In genomic region chr9:133349965-133350624, GRCh38 we compare ENCODE assay signal across 10 cellular contexts. TPM values are rescaled to one million over a fixed set of nuclear protein-coding genes. Genes with fewer than 3 reads are reported as not detected.
DNase-seq lines count a peak whose midpoint lies in the region; ATAC-seq and TF ChIP-seq lines count a peak whose summit lies in the region.
"Had no signal": no experiment of that assay in that cellular context is flagged by ENCODE, and none has a peak within 500 bp of the region (broad histone marks: within the 10 kb centered on the region; RNA-seq: fewer than 3 reads in every experiment).

No MANE protein-coding gene starts in this region.

- H3K4me3 ChIP-seq in SK-N-MC (peak overlapping the region; percentile 93), epithelial cell of esophagus (ENCODE audit: low read length) (peak overlapping the region; percentile 92), skeletal muscle tissue (ENCODE audit: low read length in 3 of 3) (no peak overlapping the region), heart left ventricle (peak overlapping the region in 1 of 12 donors; percentile 100)
- H3K4me3 ChIP-seq: ovary had no signal

- peak overlapping the region; percentile 98 for H3K4me3 Mint-ChIP-seq in activated T-cell treated with anti-CD3 and anti-CD28 coated beads, Interleukin-2, amount 50 U/mL, for 24 hours

- peaks cover 85% of the 10 kb centered on the region for H3K36me3 Mint-ChIP-seq in activated T-cell treated with anti-CD3 and anti-CD28 coated beads, Interleukin-2, amount 50 U/mL, for 24 hours (ENCODE audit: low read depth)

- ATAC-seq in heart left ventricle (no peak), GM18517 (IDR thresholded peaks at IDR 0.05; ENCODE audit: unreplicated experiment) (no peak), GM21737 (IDR thresholded peaks at IDR 0.05; ENCODE audit: unreplicated experiment) (no peak)

- TF ChIP-seq CTCF in epithelial cell of esophagus (IDR thresholded peaks at IDR 0.05; ENCODE audit: insufficient read depth, low read depth, low read length, missing control alignments) = no peak
- no peak for TF ChIP-seq CTCF in heart left ventricle (IDR thresholded peaks at IDR 0.05)

- peaks cover 64% of the 10 kb centered on the region for H3K4me1 Mint-ChIP-seq in activated T-cell treated with anti-CD3 and anti-CD28 coated beads, Interleukin-2, amount 50 U/mL, for 24 hours (ENCODE audit: low read depth)

- TF ChIP-seq POLR2A in heart left ventricle (IDR thresholded peaks at IDR 0.05) = no peak

- no peaks in the 10 kb centered on the region for H3K9me3 Mint-ChIP-seq in activated T-cell treated with anti-CD3 and anti-CD28 coated beads, Interleukin-2, amount 50 U/mL, for 24 hours

- H3K9me3 ChIP-seq in SK-N-MC (ENCODE audit: low read depth, low read length) = no peaks in the 10 kb centered on the region
- no peaks in the 10 kb centered on the region for H3K9me3 ChIP-seq in skeletal muscle tissue (ENCODE audit: control insufficient read depth in 3 of 3, low read length in 3 of 3)
- no peaks in the 10 kb centered on the region for H3K9me3 ChIP-seq in heart left ventricle
- H3K9me3 ChIP-seq: ovary had no signal

- H3K9ac ChIP-seq in SK-N-MC (ENCODE audit: insufficient read length) (peak overlapping the region; percentile 98), skeletal muscle tissue (ENCODE audit: low read depth in 1 of 3, low read length in 3 of 3) (peak overlapping the region; percentile 99)

- 76 to 82% (median 79%) methylated on average over 15 of the region's 15 CpGs for WGBS in heart left ventricle, 4 donors

- H3K27ac ChIP-seq in SK-N-MC (peak overlapping the region; percentile 97), skeletal muscle tissue (ENCODE audit: low read depth, low read length) (no peak overlapping the region), heart left ventricle (no peak overlapping the region)
- H3K27ac ChIP-seq: ovary had no signal

- H3K27ac Mint-ChIP-seq in activated T-cell treated with anti-CD3 and anti-CD28 coated beads, Interleukin-2, amount 50 U/mL, for 24 hours = peak overlapping the region; percentile 99

- intact Hi-C loops in heart left ventricle (cut with DNase I) = loop anchor here in 2 of 10 donors (2.0 to 10.0 kb wide), 2 partner anchors 27 to 135 kb away; partner anchors contain the start of genes STKLD1 (in 1 of the 2) and SURF4 (in 1 of the 2)

- H3K36me3 ChIP-seq in SK-N-MC (ENCODE audit: insufficient read depth, low read length) (peaks cover 59% of the 10 kb centered on the region), skeletal muscle tissue (ENCODE audit: control insufficient read depth in 3 of 3, insufficient read depth in 3 of 3, low read length in 3 of 3) (peaks cover 54 to 66% (median 63%) of the 10 kb centered on the region in 3 donors), heart left ventricle (peaks cover 0 to 62% (median 55%) of the 10 kb centered on the region in 9 donors)
- H3K36me3 ChIP-seq: ovary had no signal

- no peaks in the 10 kb centered on the region for H3K27me3 Mint-ChIP-seq in activated T-cell treated with anti-CD3 and anti-CD28 coated beads, Interleukin-2, amount 50 U/mL, for 24 hours

- peaks cover 30 to 51% (median 35%) of the 10 kb centered on the region in 3 donors for H3K4me1 ChIP-seq in skeletal muscle tissue (ENCODE audit: control insufficient read depth in 3 of 3, insufficient read depth in 3 of 3, low read length in 3 of 3)
- H3K4me1 ChIP-seq in heart left ventricle = peaks cover 4 to 40% (median 30%) of the 10 kb centered on the region in 12 donors

- H3K27me3 ChIP-seq in skeletal muscle tissue (ENCODE audit: control insufficient read depth in 3 of 3, insufficient read depth in 3 of 3, low read length in 3 of 3) (no peaks in the 10 kb centered on the region), heart left ventricle (no peaks in the 10 kb centered on the region)
- H3K27me3 ChIP-seq: ovary had no signal

- no peak for DNase-seq in activated T-cell treated with anti-CD3 and anti-CD28 coated beads, Interleukin-2, amount 50 U/mL, for 24 hours
- DNase-seq in activated T-cell treated with anti-CD3 and anti-CD28 coated beads for 4 hours (no peak), SK-N-MC (ENCODE audit: low read depth, low spot score) (no peak), epithelial cell of esophagus (ENCODE audit: low read depth) (no peak), heart left ventricle (no peak)
- DNase-seq: NCI-H446, ovary had no signal

RNA-seq across cellular contexts. Expression of gene RPL7A, which starts 2.1 kb away (rescaled TPM):
- total RNA-seq in skeletal muscle tissue = 2,342 TPM
- total RNA-seq in heart left ventricle = 1,000 to 10,000 TPM in 4 of 9 donors, 100 to 1,000 TPM in 5; 845 to 1,270 (median 964) TPM
- 1,000 to 10,000 TPM; 1,266 to 2,727 TPM for polyA plus RNA-seq in heart left ventricle

RNA-seq across cellular contexts. Expression of gene MED22, which starts 2.2 kb away (rescaled TPM):
- total RNA-seq in skeletal muscle tissue = 13.0 TPM
- total RNA-seq in heart left ventricle = 10 to 100 TPM; 15.5 to 33.8 (median 19.5) TPM
- 10 to 100 TPM; 12.3 to 30.7 TPM for polyA plus RNA-seq in heart left ventricle

RNA-seq across cellular contexts. Expression of gene SURF1, which starts 6.2 kb away (rescaled TPM):
- total RNA-seq in skeletal muscle tissue (24.5 TPM), heart left ventricle (10 to 100 TPM; 36.8 to 58.1 (median 50.9) TPM)
- polyA plus RNA-seq in heart left ventricle = 100 to 1,000 TPM in 1 of 2 donors, 10 to 100 TPM in 1; 70.8 to 104 TPM

RNA-seq across cellular contexts. Expression of gene SURF2, which starts 6.3 kb away (rescaled TPM):
- total RNA-seq in skeletal muscle tissue (12.5 TPM), heart left ventricle (10 to 100 TPM; 10.0 to 24.8 (median 13.6) TPM)
- 10 to 100 TPM; 31.1 to 41.1 TPM for polyA plus RNA-seq in heart left ventricle

RNA-seq across cellular contexts. Expression of gene SURF6, which starts 14.1 kb away (rescaled TPM):
- total RNA-seq in skeletal muscle tissue = 7.8 TPM
- total RNA-seq in heart left ventricle = 10 to 100 TPM in 6 of 9 donors, 1 to 10 TPM in 3; 9.2 to 16.0 (median 11.1) TPM
- 10 to 100 TPM; 12.3 to 19.6 TPM for polyA plus RNA-seq in heart left ventricle

Comparison
In these comparisons a context has a peak if more than half of its experiments do, and no peak if none do; other contexts are left out.
1. H3K4me3 ChIP-seq: peak in SK-N-MC (single experiment) and epithelial cell of esophagus (single experiment); none in skeletal muscle tissue (0 of 3).